19 cellular contexts compared by ENCODE assay signal in genomic region chr5:150658121-150658520, GRCh38. TPM values are rescaled to one million over a fixed set of nuclear protein-coding genes. Genes with fewer than 3 reads are reported as not detected.
A peak's percentile ranks its signal among the peaks of the same experiment; 100 is the strongest.
DNase-seq lines count a peak whose midpoint lies in the region; ATAC-seq and TF ChIP-seq lines count a peak whose summit lies in the region.
"Had no signal": no experiment of that assay in that cellular context is flagged by ENCODE, and none has a peak within 500 bp of the region (broad histone marks: within the 10 kb centered on the region; RNA-seq: fewer than 3 reads in every experiment).

No MANE protein-coding gene starts in this region.

- no peak overlapping the region for H3K18ac ChIP-seq in IMR-90 (ENCODE audit: low read depth, low read length)

- H3K36me3 Mint-ChIP-seq in naive B cell = no peaks in the 10 kb centered on the region
- H3K36me3 Mint-ChIP-seq: activated naive CD4-positive, alpha-beta T cell treated with anti-CD3 and anti-CD28 coated beads, Interleukin-2, amount 10 ng/mL, durations not matched to agents 7 days and 5 days; CD4-positive, alpha-beta memory T cell had no signal

- TF ChIP-seq RAD21 in IMR-90 (IDR thresholded peaks at IDR 0.05; ENCODE audit: low read length) = no peak

- no peak overlapping the region for H3K14ac ChIP-seq in IMR-90 (replicated peaks; ENCODE audit: low read depth, low read length)

- no peak overlapping the region for H2AK5ac ChIP-seq in IMR-90 (ENCODE audit: low read depth, low read length)

- WGBS in IMR-90 (ENCODE audit: extremely low coverage in 2 of 2, insufficient read length in 1 of 2), 2 experiments = no CpG with 5 or more reads among the region's 4 CpGs

- CTCF ChIA-PET in IMR-90 (lab: Yijun Ruan, JAX) = interaction anchor here (0.6 kb wide), 2 partner anchors 14 to 99 kb away, joined by 3 read pairs; no protein-coding TSS in a partner anchor

- no peak overlapping the region for H2BK120ac ChIP-seq in IMR-90 (ENCODE audit: low read depth, low read length)

- no peak for DNase-seq in IMR-90
- DNase-seq in coronary artery (ENCODE audit: low spot score) = peak; percentile 64
- DNase-seq in naive B cell = no peak
- DNase-seq in thoracic aorta (ENCODE audit: low spot score) = no peak
- no peak for DNase-seq in medulla oblongata (ENCODE audit: extremely low spot score)
- no peak for DNase-seq in AG08395 (ENCODE audit: low spot score)
- DNase-seq in GOT3 (lab: John Stamatoyannopoulos, UW) = no peak
- DNase-seq in AG20443 (ENCODE audit: low spot score) = no peak
- DNase-seq: CD4-positive, alpha-beta memory T cell; DND-41; effector CD8-positive, alpha-beta T cell; left colon; NCI-H2029 treated with DMSO at 0.1 percent for 48 hours; NCI-H524; retina; SJCRH30; stimulated activated CD4-positive, alpha-beta T cell treated with anti-CD3 and anti-CD28 coated beads, Interleukin-2, amount 100 ng/mL, for 48 hours had no signal

- dilution Hi-C loops in IMR-90 (cut with HindIII; ENCODE audit: low sequenced_read_pairs, unreplicated experiment) = no loop called here

- in situ Hi-C loops in IMR-90 (cut with MboI; ENCODE audit: low sequenced_read_pairs) = no loop called here

- no peak overlapping the region for H4K5ac ChIP-seq in IMR-90 (ENCODE audit: low read depth, low read length)

- H3K36me3 ChIP-seq in IMR-90 (ENCODE audit: control insufficient read depth, insufficient read depth, low read length) (peaks cover 12% of the 10 kb centered on the region), thoracic aorta (peaks cover 5% of the 10 kb centered on the region)
- H3K36me3 ChIP-seq: SJCRH30, tibial nerve had no signal

- no peak overlapping the region for H4K8ac ChIP-seq in IMR-90 (ENCODE audit: low read depth in 2 of 2, low read length in 2 of 2)

- H3K23ac ChIP-seq in IMR-90 (ENCODE audit: low read depth, low read length) = no peak overlapping the region

- H4K20me1 ChIP-seq in IMR-90 (ENCODE audit: insufficient read depth, low read length) = peaks cover 13% of the 10 kb centered on the region

- no peak overlapping the region for H3K4ac ChIP-seq in IMR-90 (ENCODE audit: low read depth, low read length)

- peaks cover 7 to 15% of the 10 kb centered on the region in 2 experiments for H3K79me1 ChIP-seq in IMR-90 (ENCODE audit: low read depth in 1 of 2, low read length in 2 of 2)

- TF ChIP-seq POLR2A in IMR-90 (IDR thresholded peaks at IDR 0.05; ENCODE audit: low read depth, low read length) = no peak

- intact Hi-C loops in IMR-90 (cut with micrococcal nuclease) = loop anchor here (5.0 kb wide), 1 partner anchor 189 kb away; the partner anchor contains the start of gene IRGM

- H2BK5ac ChIP-seq in IMR-90 (ENCODE audit: low read depth, low read length, poor library complexity, severe bottlenecking) = no peak overlapping the region

- H3K4me3 ChIP-seq in IMR-90 (ENCODE audit: insufficient read depth, low read depth, low read length) (no peak overlapping the region), coronary artery (no peak overlapping the region), thoracic aorta (no peak overlapping the region)
- H3K4me3 ChIP-seq: SJCRH30, tibial nerve had no signal

- no peaks in the 10 kb centered on the region for H3K9me3 ChIP-seq in IMR-90 (ENCODE audit: control insufficient read depth, insufficient read depth, low read length)
- no peaks in the 10 kb centered on the region for H3K9me3 ChIP-seq in thoracic aorta
- H3K9me3 ChIP-seq: SJCRH30, tibial nerve had no signal

- H3K4me1 ChIP-seq in IMR-90 (ENCODE audit: control insufficient read depth, insufficient read depth, low read length) = peaks cover 26% of the 10 kb centered on the region
- H3K4me1 ChIP-seq in thoracic aorta (ENCODE audit: control insufficient read depth in 1 of 2, low read depth in 2 of 2) = peaks cover 14 to 72% of the 10 kb centered on the region in 2 donors

- H3K4me3 Mint-ChIP-seq in naive B cell = peak overlapping the region in 5 of 8 donors; percentile 45 to 90 (median 74)

- no peak overlapping the region for H3K27ac ChIP-seq in IMR-90 (ENCODE audit: insufficient read depth, low read length)
- H3K27ac ChIP-seq in coronary artery = peak overlapping the region; percentile 83 to 94
- H3K27ac ChIP-seq in thoracic aorta = peak overlapping the region; percentile 74 to 79
- H3K27ac ChIP-seq: SJCRH30 had no signal

- peaks cover 0 to 2% (median 0%) of the 10 kb centered on the region in 7 donors for H3K9me3 Mint-ChIP-seq in naive B cell
- H3K9me3 Mint-ChIP-seq: activated naive CD4-positive, alpha-beta T cell treated with anti-CD3 and anti-CD28 coated beads, Interleukin-2, amount 10 ng/mL, durations not matched to agents 7 days and 5 days had no signal

- no TSS peak for BruUV-seq in IMR-90 (replicated peaks; lab: Mats Ljungman, UMichigan)

- no peak overlapping the region for H3K9ac ChIP-seq in IMR-90 (ENCODE audit: low read depth, low read length)

- TF ChIP-seq CTCF in IMR-90 (conservative IDR thresholded peaks at IDR 0.05; ENCODE audit: low read depth, low read length) (no peak), coronary artery (IDR thresholded peaks at IDR 0.05) (no peak), thoracic aorta (IDR thresholded peaks at IDR 0.05) (no peak)

- H3K27me3 ChIP-seq in IMR-90 (ENCODE audit: control insufficient read depth, insufficient read depth, low read length) = peaks cover 6% of the 10 kb centered on the region
- no peaks in the 10 kb centered on the region for H3K27me3 ChIP-seq in thoracic aorta (replicated peaks; ENCODE audit: insufficient read depth)
- H3K27me3 ChIP-seq: tibial nerve had no signal

- no peak overlapping the region for H2AK9ac ChIP-seq in IMR-90 (replicated peaks; ENCODE audit: low read depth, low read length, poor library complexity)

- no peak overlapping the region for H3K27ac Mint-ChIP-seq in naive B cell
- H3K27ac Mint-ChIP-seq: activated naive CD4-positive, alpha-beta T cell treated with anti-CD3 and anti-CD28 coated beads, Interleukin-2, amount 10 ng/mL, durations not matched to agents 7 days and 5 days had no signal

- no peak overlapping the region for H3K56ac ChIP-seq in IMR-90 (ENCODE audit: extremely low read depth, insufficient read depth, low read length)

- H2AFZ ChIP-seq in IMR-90 (replicated peaks; ENCODE audit: low read length, poor library complexity) = peak overlapping the region; percentile 14

- H3K4me2 ChIP-seq in IMR-90 (ENCODE audit: low read depth, low read length) = no peak overlapping the region

- ATAC-seq in IMR-90 (ENCODE audit: low read depth) (no peak), naive B cell (ENCODE audit: low read depth in 2 of 2) (no peak), thoracic aorta (ENCODE audit: insufficient number of reproducible peaks, low FRiP score, low read depth) (no peak)

- H3K9me1 ChIP-seq in IMR-90 (ENCODE audit: insufficient read depth, low read length) = peaks cover 2% of the 10 kb centered on the region; the same call in 1 of the 2 replicates

- POLR2A ChIA-PET in IMR-90 (lab: Charles Lee; ENCODE audit: unreplicated experiment) = no interaction called here

- peaks cover 3 to 22% (median 17%) of the 10 kb centered on the region in 3 donors for H3K4me1 Mint-ChIP-seq in naive B cell

- no peak overlapping the region for H2BK15ac ChIP-seq in IMR-90 (ENCODE audit: low read depth, low read length)

- peaks cover 5 to 20% (median 5%) of the 10 kb centered on the region in 3 donors for H3K27me3 Mint-ChIP-seq in naive B cell

- H4K91ac ChIP-seq in IMR-90 (ENCODE audit: insufficient read depth, low read depth, low read length) = no peak overlapping the region

- H2BK20ac ChIP-seq in IMR-90 (ENCODE audit: low read depth, low read length) = no peak overlapping the region

TF ChIP-seq in IMR-90, 13 proteins besides CTCF, POLR2A, EP300 and RAD21 (continues in another document):
- TF ChIP-seq ELK1 (IDR thresholded peaks at IDR 0.05; ENCODE audit: borderline replicate concordance, low read depth, low read length) (no peak), MAFK (IDR thresholded peaks at IDR 0.05; ENCODE audit: low read depth, low read length) (no peak), CHD1 (IDR thresholded peaks at IDR 0.05; ENCODE audit: low read depth, low read length) (no peak), FOS (IDR thresholded peaks at IDR 0.05; ENCODE audit: low read depth, low read length) (no peak), RCOR1 (IDR thresholded peaks at IDR 0.05; ENCODE audit: insufficient replicate concordance, low read length) (no peak), BHLHE40 (IDR thresholded peaks at IDR 0.05; ENCODE audit: low read depth, low read length) (no peak)

RNA-seq across cellular contexts. Expression of gene MYOZ3, which starts 2.9 kb away (rescaled TPM):
- total RNA-seq in IMR-90 (2012; rRNA removed) (under 0.01 TPM in 2 replicates), thoracic aorta (1 to 10 TPM in 1 of 2 donors, under 1 TPM in 1; 0.81 to 2.8 TPM)
- polyA plus RNA-seq in IMR-90 (2012; rRNA removed) (0.24 TPM in 2 replicates), naive B cell (ENCODE audit: low read depth in 6 of 6) (under 1 TPM in 3 of 6 donors, not detected in 3; 0.11 to 0.20 (median 0.12) TPM)
- 0.02 and 0.04 TPM in 2 replicates for polyA plus RNA-seq in IMR-90 (2012; cell fraction: cytosol; rRNA removed)
- polyA plus RNA-seq in IMR-90 (2012; cell fraction: nucleus; rRNA removed; ENCODE audit: low replicate concordance) = 0.16 and 0.25 TPM in 2 replicates
- total RNA-seq: CD4-positive, alpha-beta memory T cell had no signal
- polyA plus RNA-seq: CD4-positive, alpha-beta memory T cell had no signal

RNA-seq across cellular contexts. Expression of gene SYNPO, which starts 17.7 kb away (rescaled TPM):
- 3.0 and 3.1 TPM in 2 replicates for total RNA-seq in IMR-90 (2012; rRNA removed)
- polyA plus RNA-seq in IMR-90 (2012; rRNA removed) = 22.6 and 24.8 TPM in 2 replicates
- 10.2 and 21.0 TPM in 2 replicates for polyA plus RNA-seq in IMR-90 (2012; cell fraction: cytosol; rRNA removed)
- polyA plus RNA-seq in IMR-90 (2012; cell fraction: nucleus; rRNA removed; ENCODE audit: low replicate concordance) = 33.0 and 36.8 TPM in 2 replicates
- 1 to 10 TPM in 5 of 6 donors, under 1 TPM in 1; 0.75 to 1.9 (median 1.4) TPM for polyA plus RNA-seq in naive B cell (ENCODE audit: low read depth in 6 of 6)
- 100 to 1,000 TPM; 191 to 226 TPM for total RNA-seq in thoracic aorta
- polyA plus RNA-seq: CD4-positive, alpha-beta memory T cell had no signal

RNA-seq across cellular contexts. Expression of gene RBM22, which starts 42.7 kb away (rescaled TPM):
- 26.2 and 33.1 TPM in 2 replicates for total RNA-seq in IMR-90 (2012; rRNA removed)
- 30.2 and 34.2 TPM in 2 replicates for polyA plus RNA-seq in IMR-90 (2012; rRNA removed)
- polyA plus RNA-seq in IMR-90 (2012; cell fraction: cytosol; rRNA removed) = 8.5 and 20.5 TPM in 2 replicates
- 14.9 and 73.3 TPM in 2 replicates for polyA plus RNA-seq in IMR-90 (2012; cell fraction: nucleus; rRNA removed; ENCODE audit: low replicate concordance)
- 10 to 100 TPM; 72.8 to 94.3 (median 80.6) TPM for polyA plus RNA-seq in naive B cell (ENCODE audit: low read depth in 6 of 6)
- 10 to 100 TPM; 37.8 to 46.5 TPM for total RNA-seq in thoracic aorta

Comparison
In these comparisons a context has a peak if more than half of its experiments do, and no peak if none do; other contexts are left out.
1. RNA of gene SYNPO, which starts 17.7 kb away (total RNA-seq): 191 to 226 TPM in thoracic aorta; 3.0 to 3.1 TPM in IMR-90; every median in the first group is over 10 times any median in the second.